Comparison of ENCODE assay signal across 11 cellular contexts in genomic region chr17:37667039-37667438, GRCh38.
"Had no signal": no experiment of that assay in that cellular context is flagged by ENCODE, and none has a peak within 500 bp of the region (broad histone marks: within the 10 kb centered on the region; RNA-seq: fewer than 3 reads in every experiment).

No MANE protein-coding gene starts in this region.

- ATAC-seq: GM23338, HCT116 had no signal

- H3K9me3 ChIP-seq: HAP-1 had no signal

- H3K9ac ChIP-seq: GM23248 had no signal

- DNase-seq: GM23248, GOT3, H7, H9, HCEC 1CT, HFFc6 had no signal

- H3K27ac ChIP-seq: GM23248 had no signal

- H3K4me3 ChIP-seq: GM23248, GM23338, HAP-1 had no signal

- H3K4me2 ChIP-seq: GM23338 had no signal

- FAIRE-seq: H1, H54 had no signal

- H2AFZ ChIP-seq: GM23248, GM23338 had no signal

- H3K36me3 ChIP-seq: HAP-1 had no signal
